In genomic region chr3:161273589-161274218, GRCh38 we compare ENCODE assay signal across 8 cellular contexts. TPM values are rescaled to one million over a fixed set of nuclear protein-coding genes. Genes with fewer than 3 reads are reported as not detected.
A peak's percentile ranks its signal among the peaks of the same experiment; 100 is the strongest.
DNase-seq lines count a peak whose midpoint lies in the region; ATAC-seq, FAIRE-seq and TF ChIP-seq lines count a peak whose summit lies in the region.

No MANE protein-coding gene starts in this region.

- peak; percentile 98 for FAIRE-seq in islet of Langerhans (lab: Jason Lieb, UNC)

- no peaks in the 10 kb centered on the region for H3K27me3 ChIP-seq in adipocyte (replicated peaks; ENCODE audit: control insufficient read depth, insufficient read depth, low read length)
- no peaks in the 10 kb centered on the region for H3K27me3 ChIP-seq in uterus

- H3K9me3 ChIP-seq in adipocyte (ENCODE audit: control insufficient read depth, low read length) (no peaks in the 10 kb centered on the region), uterus (peaks cover 0 to 6% of the 10 kb centered on the region in 2 donors)

- H3K9ac ChIP-seq in adipocyte (ENCODE audit: low read length), result no peak overlapping the region

- H3K27ac ChIP-seq in uterus, result no peak overlapping the region

- ATAC-seq in HG03159 (IDR thresholded peaks at IDR 0.05; ENCODE audit: unreplicated experiment), result no peak

- H3K4me3 ChIP-seq in adipocyte (ENCODE audit: low read length), result no peak overlapping the region
- no peak overlapping the region for H3K4me3 ChIP-seq in uterus

- intact Hi-C loops in uterus (cut with DNase I; ENCODE audit: low total_unique reads), result no loop called here
- intact Hi-C loops in posterior vena cava (cut with DNase I), result loop anchor here in 1 of 2 donors (5.0 kb wide), 1 partner anchor 149 kb away; no protein-coding TSS in a partner anchor

- H3K36me3 ChIP-seq in adipocyte (ENCODE audit: control insufficient read depth, insufficient read depth, low read length, severe bottlenecking) (no peaks in the 10 kb centered on the region), uterus (no peaks in the 10 kb centered on the region)

- no peak for TF ChIP-seq POLR2A in uterus (IDR thresholded peaks at IDR 0.05)

- H3K4me1 ChIP-seq in adipocyte (ENCODE audit: control insufficient read depth, insufficient read depth, low read length) (no peaks in the 10 kb centered on the region), uterus (no peaks in the 10 kb centered on the region)

- TF ChIP-seq CTCF in uterus (IDR thresholded peaks at IDR 0.05), result peak in 3 of 4 experiments; percentile 44 to 59 (median 45)

- DNase-seq in stimulated activated CD4-positive, alpha-beta T cell treated with anti-CD3 and anti-CD28 coated beads, Interleukin-15, amount 100 ng/mL, for 24 hours, result peak; percentile 38
- DNase-seq in stimulated activated CD4-positive, alpha-beta T cell treated with anti-CD3 and anti-CD28 coated beads, Interleukin-1b, Interleukin-23, amount 100 ng/mL, for 48 hours, result no peak
- DNase-seq in NCI-H2107 (lab: John Stamatoyannopoulos, UW), result peak; percentile 21
- peak; percentile 85 for DNase-seq in adipocyte (ENCODE audit: low read depth)
- DNase-seq in uterus, result no peak
- DNase-seq in posterior vena cava (ENCODE audit: low spot score), result no peak

RNA-seq across cellular contexts. Expression of gene NMD3, which starts 52.6 kb away (rescaled TPM):
- total RNA-seq in uterus (100 to 1,000 TPM in 1 of 4 donors, 10 to 100 TPM in 3; 13.8 to 141 (median 62.4) TPM), posterior vena cava (10 to 100 TPM; 50.0 to 56.8 TPM)

Comparison
In these comparisons a context has a peak if more than half of its experiments do, and no peak if none do; other contexts are left out.
1. DNase-seq: peak in stimulated activated CD4-positive, alpha-beta T cell treated with anti-CD3 and anti-CD28 coated beads, Interleukin-15, amount 100 ng/mL, for 24 hours (single experiment), NCI-H2107 (single experiment) and adipocyte (single experiment); none in stimulated activated CD4-positive, alpha-beta T cell treated with anti-CD3 and anti-CD28 coated beads, Interleukin-1b, Interleukin-23, amount 100 ng/mL, for 48 hours (single experiment), uterus (0 of 2) and posterior vena cava (single experiment).